ENCODE assay signal across 8 cellular contexts in the genomic region with DNA sequence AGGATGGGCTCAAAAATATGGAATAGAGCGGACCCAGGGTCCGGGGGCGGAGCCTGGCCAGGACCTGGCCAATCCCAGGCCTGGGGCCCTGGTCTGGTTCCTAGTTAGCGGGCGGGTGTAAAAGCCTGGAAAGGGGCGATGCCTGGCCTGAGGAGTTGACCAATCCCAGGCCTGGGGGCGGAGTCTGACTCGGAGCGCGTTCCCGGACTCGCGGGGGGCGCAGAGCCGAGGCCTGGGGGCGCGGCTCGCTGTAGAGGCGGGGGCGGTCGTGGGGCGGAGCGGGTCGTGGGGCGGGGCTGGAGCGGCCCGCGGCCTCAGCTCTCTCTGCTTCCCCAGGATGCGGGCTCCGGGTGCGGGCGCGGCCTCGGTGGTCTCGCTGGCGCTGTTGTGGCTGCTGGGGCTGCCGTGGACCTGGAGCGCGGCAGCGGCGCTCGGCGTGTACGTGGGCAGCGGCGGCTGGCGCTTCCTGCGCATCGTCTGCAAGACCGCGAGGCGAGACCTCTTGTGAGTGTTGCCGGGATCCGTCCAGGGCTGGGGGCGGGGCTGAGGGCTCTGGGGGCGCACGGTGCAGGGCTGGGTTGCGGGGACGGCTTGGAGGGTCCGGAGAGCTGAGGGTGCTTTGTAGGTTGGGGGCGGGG. TPM values are rescaled to one million over a fixed set of nuclear protein-coding genes. Genes with fewer than 3 reads are reported as not detected.
DNase-seq lines count a peak whose midpoint lies in the region; ATAC-seq and TF ChIP-seq lines count a peak whose summit lies in the region.

A gene (plus strand): TSS at position 321 of the 638 bp plus-strand sequence. CDS start 17 bp downstream, at position 338.

- WGBS in lung, 2 donors: 0% methylated on average over 51 to 61 of the region's 61 CpGs

- no peaks in the 10 kb centered on the region for H3K9me3 ChIP-seq in lung (ENCODE audit: control insufficient read depth in 2 of 2, insufficient read depth in 1 of 2, low read length in 1 of 2)

- H3K36me3 ChIP-seq in lung (ENCODE audit: control insufficient read depth in 2 of 2, insufficient read depth in 2 of 2, low read length in 2 of 2): no peaks in the 10 kb centered on the region

- peak within 1 kb of the TSS; percentile 75 for H3K4me3 ChIP-seq in lung

- peaks cover 0 to 3% (median 0%) of the 10 kb centered on the region in 7 donors for H3K9me3 Mint-ChIP-seq in CD14-positive monocyte
- H3K9me3 Mint-ChIP-seq in activated CD8-positive, alpha-beta T cell treated with anti-CD3 and anti-CD28 coated beads, Interleukin-2, amount 10 ng/mL, durations not matched to agents 7 days and 5 days (ENCODE audit: insufficient read depth): no peaks in the 10 kb centered on the region

- no peaks in the 10 kb centered on the region for H3K27me3 ChIP-seq in lung (ENCODE audit: control insufficient read depth, insufficient read depth)

- H3K27ac Mint-ChIP-seq in CD14-positive monocyte: peak within 1 kb of the TSS; percentile 87 to 99 (median 96)
- peak within 1 kb of the TSS; percentile 90 for H3K27ac Mint-ChIP-seq in activated CD8-positive, alpha-beta T cell treated with anti-CD3 and anti-CD28 coated beads, Interleukin-2, amount 10 ng/mL, durations not matched to agents 7 days and 5 days

- H3K4me1 Mint-ChIP-seq in CD14-positive monocyte: peaks cover 68% of the 10 kb centered on the region
- peaks cover 47% of the 10 kb centered on the region for H3K4me1 Mint-ChIP-seq in activated CD8-positive, alpha-beta T cell treated with anti-CD3 and anti-CD28 coated beads, Interleukin-2, amount 10 ng/mL, durations not matched to agents 7 days and 5 days (ENCODE audit: low read depth)

- intact Hi-C loops in CD14-positive monocyte (cut with micrococcal nuclease): no loop called here

- H3K27me3 Mint-ChIP-seq in CD14-positive monocyte (ENCODE audit: low read depth in 3 of 3): peaks cover 2% of the 10 kb centered on the region in 3 donors
- H3K27me3 Mint-ChIP-seq in activated CD8-positive, alpha-beta T cell treated with anti-CD3 and anti-CD28 coated beads, Interleukin-2, amount 10 ng/mL, durations not matched to agents 7 days and 5 days (ENCODE audit: low read depth): peaks cover 5% of the 10 kb centered on the region

- H3K4me3 Mint-ChIP-seq in CD14-positive monocyte: peak within 1 kb of the TSS; percentile 98 to 99
- peak within 1 kb of the TSS; percentile 85 for H3K4me3 Mint-ChIP-seq in activated CD8-positive, alpha-beta T cell treated with anti-CD3 and anti-CD28 coated beads, Interleukin-2, amount 10 ng/mL, durations not matched to agents 7 days and 5 days

- H3K27ac ChIP-seq in lung (ENCODE audit: low read depth in 1 of 2, low read length in 1 of 2): peak within 1 kb of the TSS; percentile 84 to 93

- CTCF ChIA-PET in activated CD8-positive, alpha-beta T cell treated with anti-CD3 and anti-CD28 coated beads, Interleukin-2, amount 10 ng/mL, durations not matched to agents 7 days and 5 days (lab: Charles Lee): interaction anchor here (1.4 to 5.2 kb wide), 2 partner anchors 23 to 26 kb away, joined by 3 to 49 read pairs; no protein-coding TSS in a partner anchor

- H3K4me1 ChIP-seq in lung (ENCODE audit: control insufficient read depth in 2 of 2, insufficient read depth in 2 of 2, low read length in 2 of 2): peaks cover 4 to 11% of the 10 kb centered on the region in 2 donors

- peak; percentile 94 for DNase-seq in CD14-positive monocyte (ENCODE audit: low spot score)
- DNase-seq in NCI-H82 (lab: John Stamatoyannopoulos, UW): peak; percentile 100
- DNase-seq in activated CD8-positive, alpha-beta T cell treated with anti-CD3 and anti-CD28 coated beads, Interleukin-2, amount 10 ng/mL, durations not matched to agents 7 days and 5 days: peak; percentile 95
- peak; percentile 91 for DNase-seq in effector CD8-positive, alpha-beta T cell (lab: John Stamatoyannopoulos, UW)
- DNase-seq in lung (ENCODE audit: low spot score): peak; percentile 98
- peak; percentile 70 to 78 (median 71) for DNase-seq in stimulated activated CD4-positive, alpha-beta T cell treated with anti-CD3 and anti-CD28 coated beads, TNF-alpha, amount 100 ng/mL, for 1 hour (ENCODE audit: low read depth in 3 of 3, low spot score in 1 of 3)

- POLR2A ChIA-PET in activated CD8-positive, alpha-beta T cell treated with anti-CD3 and anti-CD28 coated beads, Interleukin-2, amount 10 ng/mL, durations not matched to agents 7 days and 5 days (lab: Charles Lee): no interaction called here

- H3K36me3 Mint-ChIP-seq in CD14-positive monocyte: peaks cover 0 to 2% of the 10 kb centered on the region in 2 donors
- H3K36me3 Mint-ChIP-seq in activated CD8-positive, alpha-beta T cell treated with anti-CD3 and anti-CD28 coated beads, Interleukin-2, amount 10 ng/mL, durations not matched to agents 7 days and 5 days (ENCODE audit: low read depth): no peaks in the 10 kb centered on the region

- TF ChIP-seq CTCF in CD14-positive monocyte (IDR thresholded peaks at IDR 0.05): no peak
- TF ChIP-seq CTCF in lung (IDR thresholded peaks at IDR 0.05; ENCODE audit: control extremely low read depth, extremely low read depth): no peak

- ATAC-seq in GM19395 (IDR thresholded peaks at IDR 0.05; ENCODE audit: unreplicated experiment) (peak; percentile 81), HG03558 (IDR thresholded peaks at IDR 0.05; ENCODE audit: extremely low read depth, unreplicated experiment) (peak; percentile 43), lung (ENCODE audit: insufficient read depth, low FRiP score) (peak; percentile 92)
- peak; percentile 91 for ATAC-seq in activated CD8-positive, alpha-beta T cell treated with anti-CD3 and anti-CD28 coated beads, Interleukin-2, amount 10 ng/mL, durations not matched to agents 7 days and 5 days

RNA-seq across cellular contexts. Expression of the gene that starts here (rescaled TPM):
- polyA plus RNA-seq in CD14-positive monocyte (10 to 100 TPM; 27.1 to 27.6 TPM), lung (10 to 100 TPM; 12.2 to 15.8 TPM)
- 1 to 10 TPM; 7.3 to 7.4 TPM for total RNA-seq in activated CD8-positive, alpha-beta T cell treated with anti-CD3 and anti-CD28 coated beads, Interleukin-2, amount 10 ng/mL, durations not matched to agents 7 days and 5 days
- 10 to 100 TPM; 25.4 to 26.9 TPM for total RNA-seq in lung

Comparison
In these comparisons a context has a peak if more than half of its experiments do, and no peak if none do; other contexts are left out.
1. Peak in every context shown above with its lines: DNase-seq, ATAC-seq, H3K4me3 ChIP-seq and H3K27ac ChIP-seq.